In genomic region chr21:46284722-46285121, GRCh38 we compare ENCODE assay signal across 1 cellular context.
TF ChIP-seq lines count a peak whose summit lies in the region.

No MANE protein-coding gene starts in this region.

TF ChIP-seq in GM12878, 131 proteins besides CTCF, POLR2A, EP300 and RAD21:
- TF ChIP-seq SPI1 (IDR thresholded peaks at IDR 0.05; ENCODE audit: borderline replicate concordance, insufficient read depth, low read depth, low read length) (peak; percentile 66; the same call in 1 of the 2 replicates), YY1 (IDR thresholded peaks at IDR 0.05; ENCODE audit: low read depth, low read length) (no peak)
